In the genomic region with DNA sequence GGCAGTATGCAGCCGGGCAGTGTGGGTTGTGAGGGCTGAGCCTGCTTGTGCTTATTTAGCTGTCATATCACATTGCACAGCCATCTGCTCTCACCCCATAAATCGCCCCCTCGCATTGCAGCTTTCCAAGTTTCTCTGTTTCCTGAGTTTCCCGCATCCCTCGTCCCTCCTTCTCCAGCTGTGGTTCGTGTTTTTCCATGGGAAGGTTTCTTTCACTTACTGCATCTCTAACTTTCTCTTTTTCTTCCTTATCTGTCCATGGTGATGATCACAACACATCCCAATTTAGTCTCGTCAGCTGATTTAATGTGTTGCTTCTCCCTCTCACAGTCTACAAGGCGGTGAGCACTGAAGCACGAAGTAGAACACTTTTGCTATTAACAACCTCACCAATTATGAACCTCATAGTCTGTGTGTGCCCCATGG, we compare ENCODE assay signal across 17 cellular contexts.
DNase-seq lines count a peak whose midpoint lies in the region; TF ChIP-seq lines count a peak whose summit lies in the region.
"Had no signal": no experiment of that assay in that cellular context is flagged by ENCODE, and none has a peak within 500 bp of the region (broad histone marks: within the 10 kb centered on the region; RNA-seq: fewer than 3 reads in every experiment).

No MANE protein-coding gene starts in this region.

- H3K4me3 ChIP-seq in endocrine pancreas (ENCODE audit: control insufficient read depth, insufficient read depth, low read length) (peak overlapping the region; percentile 30), esophagus muscularis mucosa (no peak overlapping the region)
- H3K4me3 ChIP-seq: GM23248, prostate gland had no signal

- no peak overlapping the region for H3K9ac ChIP-seq in endocrine pancreas (ENCODE audit: control insufficient read depth, insufficient read depth, low read length)
- H3K9ac ChIP-seq: GM23248 had no signal

- no peak overlapping the region for H3K4me3 Mint-ChIP-seq in activated T-helper 1 cell treated with anti-CD3 and anti-CD28 coated beads, Interleukin-12 subunit alpha, Interleukin-12 subunit beta, Interleukin-2, Interleukin-4 antibody, amounts not matched to agents 30 ng/mL and 10 ng/mL and 1 ng/mL, durations not matched to agents 14 hours and 24 hours and 36 hours
- H3K4me3 Mint-ChIP-seq: activated naive CD4-positive, alpha-beta T cell treated with anti-CD3 and anti-CD28 coated beads for 36 hours; activated T-cell treated with anti-CD3 and anti-CD28 coated beads, Interleukin-2, amount 50 U/mL, for 24 hours had no signal

- no peaks in the 10 kb centered on the region for H3K4me1 Mint-ChIP-seq in activated T-helper 1 cell treated with anti-CD3 and anti-CD28 coated beads, Interleukin-12 subunit alpha, Interleukin-12 subunit beta, Interleukin-2, Interleukin-4 antibody, amounts not matched to agents 30 ng/mL and 10 ng/mL and 1 ng/mL, durations not matched to agents 14 hours and 24 hours and 36 hours (ENCODE audit: low read depth)

- DNase-seq in DMS79 treated with DMSO at 0.1 percent for 48 hours (lab: John Stamatoyannopoulos, UW) (peak; percentile 1), DMS79 (lab: John Stamatoyannopoulos, UW) (no peak), NCI-H1694 (lab: John Stamatoyannopoulos, UW) (peak; percentile 16), renal cortical epithelial cell (ENCODE audit: low read depth) (peak; percentile 17), KG1 (lab: John Stamatoyannopoulos, UW) (no peak), esophagus muscularis mucosa (ENCODE audit: extremely low spot score) (no peak)
- DNase-seq in activated T-helper 1 cell treated with anti-CD3 and anti-CD28 coated beads, Interleukin-12 subunit alpha, Interleukin-12 subunit beta, Interleukin-2, Interleukin-4 antibody, amounts not matched to agents 30 ng/mL and 10 ng/mL and 1 ng/mL, durations not matched to agents 14 hours and 24 hours and 36 hours (ENCODE audit: low spot score) = no peak
- DNase-seq: central memory CD4-positive, alpha-beta T cell; GM23248; NCI-H2029; NCI-H510A treated with DMSO at 0.1 percent for 48 hours; stimulated activated CD4-positive, alpha-beta T cell treated with anti-CD3 and anti-CD28 coated beads, Interleukin-4, amount 100 ng/mL, for 24 hours had no signal

- no peaks in the 10 kb centered on the region for H3K9me3 ChIP-seq in endocrine pancreas (ENCODE audit: control insufficient read depth, low read length)
- no peaks in the 10 kb centered on the region for H3K9me3 ChIP-seq in esophagus muscularis mucosa
- H3K9me3 ChIP-seq: prostate gland had no signal

- H3K27ac Mint-ChIP-seq in activated T-helper 1 cell treated with anti-CD3 and anti-CD28 coated beads, Interleukin-12 subunit alpha, Interleukin-12 subunit beta, Interleukin-2, Interleukin-4 antibody, amounts not matched to agents 30 ng/mL and 10 ng/mL and 1 ng/mL, durations not matched to agents 14 hours and 24 hours and 36 hours = no peak overlapping the region
- H3K27ac Mint-ChIP-seq: activated naive CD4-positive, alpha-beta T cell treated with anti-CD3 and anti-CD28 coated beads for 36 hours; activated T-cell treated with anti-CD3 and anti-CD28 coated beads, Interleukin-2, amount 50 U/mL, for 24 hours had no signal

- peak overlapping the region in 2 of 4 donors; percentile 23 to 38 for H3K27ac ChIP-seq in esophagus muscularis mucosa (replicated peaks in 1 of 4)
- H3K27ac ChIP-seq: 22Rv1, GM23248, prostate gland had no signal

- H3K27me3 ChIP-seq in endocrine pancreas (ENCODE audit: control insufficient read depth, insufficient read depth, low read length) = no peaks in the 10 kb centered on the region
- no peaks in the 10 kb centered on the region for H3K27me3 ChIP-seq in esophagus muscularis mucosa

- TF ChIP-seq CTCF in esophagus muscularis mucosa (IDR thresholded peaks at IDR 0.05) = no peak

- no peaks in the 10 kb centered on the region for H3K36me3 Mint-ChIP-seq in activated T-helper 1 cell treated with anti-CD3 and anti-CD28 coated beads, Interleukin-12 subunit alpha, Interleukin-12 subunit beta, Interleukin-2, Interleukin-4 antibody, amounts not matched to agents 30 ng/mL and 10 ng/mL and 1 ng/mL, durations not matched to agents 14 hours and 24 hours and 36 hours (ENCODE audit: low read depth)

- no peaks in the 10 kb centered on the region for H3K9me3 Mint-ChIP-seq in activated T-helper 1 cell treated with anti-CD3 and anti-CD28 coated beads, Interleukin-12 subunit alpha, Interleukin-12 subunit beta, Interleukin-2, Interleukin-4 antibody, amounts not matched to agents 30 ng/mL and 10 ng/mL and 1 ng/mL, durations not matched to agents 14 hours and 24 hours and 36 hours
- H3K9me3 Mint-ChIP-seq: activated naive CD4-positive, alpha-beta T cell treated with anti-CD3 and anti-CD28 coated beads for 36 hours; activated T-cell treated with anti-CD3 and anti-CD28 coated beads, Interleukin-2, amount 50 U/mL, for 24 hours had no signal

- H3K27me3 Mint-ChIP-seq in activated T-helper 1 cell treated with anti-CD3 and anti-CD28 coated beads, Interleukin-12 subunit alpha, Interleukin-12 subunit beta, Interleukin-2, Interleukin-4 antibody, amounts not matched to agents 30 ng/mL and 10 ng/mL and 1 ng/mL, durations not matched to agents 14 hours and 24 hours and 36 hours (ENCODE audit: insufficient read depth) = peaks cover 2% of the 10 kb centered on the region

- TF ChIP-seq EP300 in esophagus muscularis mucosa (IDR thresholded peaks at IDR 0.05) = no peak

- TF ChIP-seq POLR2A in esophagus muscularis mucosa (IDR thresholded peaks at IDR 0.05; ENCODE audit: low read depth) = no peak

- H3K36me3 ChIP-seq in endocrine pancreas (ENCODE audit: control insufficient read depth, insufficient read depth, low read length) = no peaks in the 10 kb centered on the region
- no peaks in the 10 kb centered on the region for H3K36me3 ChIP-seq in esophagus muscularis mucosa
- H3K36me3 ChIP-seq: prostate gland had no signal

- 37% methylated on average over 9 of the region's 9 CpGs for WGBS in esophagus muscularis mucosa

- H3K4me1 ChIP-seq in endocrine pancreas (ENCODE audit: control insufficient read depth, insufficient read depth, low read length) (peaks cover 5% of the 10 kb centered on the region), esophagus muscularis mucosa (peaks cover 0 to 36% (median 32%) of the 10 kb centered on the region in 4 donors)
- H3K4me1 ChIP-seq: prostate gland had no signal

- intact Hi-C loops in esophagus muscularis mucosa (cut with DNase I) = no loop called here
- intact Hi-C loops in activated T-helper 1 cell treated with anti-CD3 and anti-CD28 coated beads, Interleukin-12 subunit alpha, Interleukin-12 subunit beta, Interleukin-2, Interleukin-4 antibody, amounts not matched to agents 30 ng/mL and 10 ng/mL and 1 ng/mL, durations not matched to agents 14 hours and 24 hours and 36 hours (cut with micrococcal nuclease) = loop anchor here (5.0 kb wide), 2 partner anchors 68 to 153 kb away; no protein-coding TSS in a partner anchor

Comparison
In these comparisons a context has a peak if more than half of its experiments do, and no peak if none do; other contexts are left out.
1. DNase-seq: peak in DMS79 treated with DMSO at 0.1 percent for 48 hours (single experiment), NCI-H1694 (single experiment) and renal cortical epithelial cell (single experiment); none in DMS79 (single experiment), KG1 (single experiment), esophagus muscularis mucosa (single experiment) and activated T-helper 1 cell treated with anti-CD3 and anti-CD28 coated beads, Interleukin-12 subunit alpha, Interleukin-12 subunit beta, Interleukin-2, Interleukin-4 antibody, amounts not matched to agents 30 ng/mL and 10 ng/mL and 1 ng/mL, durations not matched to agents 14 hours and 24 hours and 36 hours (single experiment).